ENCODE assay signal across 23 cellular contexts in genomic region chr16:50858877-50859627, GRCh38.
A peak's percentile ranks its signal among the peaks of the same experiment; 100 is the strongest.
DNase-seq lines count a peak whose midpoint lies in the region; ATAC-seq and TF ChIP-seq lines count a peak whose summit lies in the region.
"Had no signal": no experiment of that assay in that cellular context is flagged by ENCODE, and none has a peak within 500 bp of the region (broad histone marks: within the 10 kb centered on the region; RNA-seq: fewer than 3 reads in every experiment).

No MANE protein-coding gene starts in this region.

- peak; percentile 5 for DNase-seq in activated CD8-positive, alpha-beta T cell treated with anti-CD3 and anti-CD28 coated beads, Interleukin-2, amount 10 ng/mL, durations not matched to agents 7 days and 5 days
- DNase-seq in activated CD8-positive, alpha-beta T cell treated with anti-CD3 and anti-CD28 coated beads for 36 hours: no peak
- DNase-seq in Calu3 (no peak), ecto neural progenitor cell (ENCODE audit: low spot score) (peak; percentile 10), neuronal stem cell (ENCODE audit: low spot score) (no peak), Kasumi-1 (lab: John Stamatoyannopoulos, UW) (no peak), nucleus accumbens (lab: John Stamatoyannopoulos, UW) (no peak), NCI-H187 (lab: John Stamatoyannopoulos, UW) (no peak)
- DNase-seq: 8988T; ACHN; AML-193; BE2C; CD4-positive, alpha-beta T cell; CD8-positive, alpha-beta memory T cell; DMS53; DMS79 treated with DMSO at 0.1 percent for 48 hours; GF-D8; H9 had no signal

- H4K91ac ChIP-seq in neuronal stem cell (ENCODE audit: low read depth, low read length, poor library complexity): no peak overlapping the region

- no peak overlapping the region for H3K14ac ChIP-seq in neuronal stem cell (ENCODE audit: low read length)

- H2BK120ac ChIP-seq in neuronal stem cell (ENCODE audit: low read depth, low read length): no peak overlapping the region

- no peak overlapping the region for H3K18ac ChIP-seq in neuronal stem cell (ENCODE audit: low read length)

- no peak overlapping the region for H3K4ac ChIP-seq in neuronal stem cell (ENCODE audit: low read length)

- H2BK15ac ChIP-seq in neuronal stem cell (ENCODE audit: low read length): peak overlapping the region; percentile 1

- H4K8ac ChIP-seq in neuronal stem cell (ENCODE audit: low read depth, low read length): no peak overlapping the region

- H3K4me2 ChIP-seq in neuronal stem cell (ENCODE audit: insufficient read depth, low read length, poor library complexity, severe bottlenecking): no peak overlapping the region
- H3K4me2 ChIP-seq: A549; BLaER1 treated with 17β-estradiol and CSF1 and Interleukin-3, amounts not matched to agents 10 nM and 100 nM; GM23338 had no signal

- no peak for TF ChIP-seq CTCF in activated CD8-positive, alpha-beta T cell treated with anti-CD3 and anti-CD28 coated beads for 36 hours (IDR thresholded peaks at IDR 0.05)
- no peak for TF ChIP-seq CTCF in Calu3 (IDR thresholded peaks at IDR 0.05; ENCODE audit: unreplicated experiment)

- peaks cover 2% of the 10 kb centered on the region for H3K27me3 Mint-ChIP-seq in activated CD8-positive, alpha-beta T cell treated with anti-CD3 and anti-CD28 coated beads, Interleukin-2, amount 10 ng/mL, durations not matched to agents 7 days and 5 days (ENCODE audit: low read depth)
- H3K27me3 Mint-ChIP-seq in activated CD8-positive, alpha-beta T cell treated with anti-CD3 and anti-CD28 coated beads for 36 hours: peaks cover 8% of the 10 kb centered on the region
- no peaks in the 10 kb centered on the region for H3K27me3 Mint-ChIP-seq in Calu3 (ENCODE audit: unreplicated experiment)

- H3K9ac ChIP-seq in neuronal stem cell (ENCODE audit: low read depth, low read length, poor library complexity): no peak overlapping the region
- H3K9ac ChIP-seq: BLaER1 treated with 17β-estradiol and CSF1 and Interleukin-3, amounts not matched to agents 10 nM and 100 nM had no signal

- H3K36me3 Mint-ChIP-seq in activated CD8-positive, alpha-beta T cell treated with anti-CD3 and anti-CD28 coated beads, Interleukin-2, amount 10 ng/mL, durations not matched to agents 7 days and 5 days (ENCODE audit: low read depth): no peaks in the 10 kb centered on the region
- no peaks in the 10 kb centered on the region for H3K36me3 Mint-ChIP-seq in activated CD8-positive, alpha-beta T cell treated with anti-CD3 and anti-CD28 coated beads for 36 hours (ENCODE audit: low read depth)
- no peaks in the 10 kb centered on the region for H3K36me3 Mint-ChIP-seq in Calu3 (ENCODE audit: insufficient read depth, unreplicated experiment)
- H3K36me3 Mint-ChIP-seq: CD14-positive monocyte; CD8-positive, alpha-beta memory T cell had no signal

- POLR2A ChIA-PET in activated CD8-positive, alpha-beta T cell treated with anti-CD3 and anti-CD28 coated beads, Interleukin-2, amount 10 ng/mL, durations not matched to agents 7 days and 5 days (lab: Charles Lee): no interaction called here
- POLR2A ChIA-PET in activated CD8-positive, alpha-beta T cell treated with anti-CD3 and anti-CD28 coated beads for 36 hours (lab: Charles Lee): no interaction called here

- no CpG with 5 or more reads among the region's 10 CpGs for WGBS in neuronal stem cell (ENCODE audit: extremely low coverage in 2 of 2, insufficient read length in 2 of 2, insufficient replicate concordance in 1 of 2), 2 donors

- H2AFZ ChIP-seq in neuronal stem cell (ENCODE audit: low read length): no peak overlapping the region
- H2AFZ ChIP-seq: GM23338 had no signal

- no peaks in the 10 kb centered on the region for H3K36me3 ChIP-seq in neuronal stem cell (replicated peaks in 1 of 2; ENCODE audit: control insufficient read depth in 2 of 2, insufficient read depth in 2 of 2, low read length in 2 of 2)
- H3K36me3 ChIP-seq: BE2C; BLaER1 treated with 17β-estradiol and CSF1 and Interleukin-3, amounts not matched to agents 10 nM and 100 nM had no signal

- no peaks in the 10 kb centered on the region for H3K9me3 Mint-ChIP-seq in activated CD8-positive, alpha-beta T cell treated with anti-CD3 and anti-CD28 coated beads, Interleukin-2, amount 10 ng/mL, durations not matched to agents 7 days and 5 days (ENCODE audit: insufficient read depth)
- H3K9me3 Mint-ChIP-seq in activated CD8-positive, alpha-beta T cell treated with anti-CD3 and anti-CD28 coated beads for 36 hours: no peaks in the 10 kb centered on the region
- no peaks in the 10 kb centered on the region for H3K9me3 Mint-ChIP-seq in Calu3 (ENCODE audit: low read depth, unreplicated experiment)
- H3K9me3 Mint-ChIP-seq: CD4-positive, alpha-beta T cell had no signal

- no peak for ATAC-seq in activated CD8-positive, alpha-beta T cell treated with anti-CD3 and anti-CD28 coated beads, Interleukin-2, amount 10 ng/mL, durations not matched to agents 7 days and 5 days
- ATAC-seq in activated CD8-positive, alpha-beta T cell treated with anti-CD3 and anti-CD28 coated beads for 36 hours: no peak
- ATAC-seq: A549, GM23338, HCT116 had no signal

- BruUV-seq in Calu3 (replicated peaks; lab: Mats Ljungman, UMichigan): no TSS peak

- H2BK5ac ChIP-seq in neuronal stem cell (ENCODE audit: low read length): no peak overlapping the region

- CTCF ChIA-PET in activated CD8-positive, alpha-beta T cell treated with anti-CD3 and anti-CD28 coated beads, Interleukin-2, amount 10 ng/mL, durations not matched to agents 7 days and 5 days (lab: Charles Lee): no interaction called here
- CTCF ChIA-PET in activated CD8-positive, alpha-beta T cell treated with anti-CD3 and anti-CD28 coated beads for 36 hours (lab: Charles Lee): no interaction called here
- CTCF ChIA-PET in Calu3 (lab: Charles Lee): no interaction called here

- peaks cover 4 to 12% of the 10 kb centered on the region in 2 donors for H3K4me1 ChIP-seq in neuronal stem cell (ENCODE audit: control insufficient read depth in 2 of 2, insufficient read depth in 1 of 2, low read depth in 1 of 2, low read length in 2 of 2)
- H3K4me1 ChIP-seq: BE2C had no signal

- no peak overlapping the region for H3K23ac ChIP-seq in neuronal stem cell (ENCODE audit: low read depth, low read length, poor library complexity)

- H3K4me3 ChIP-seq in neuronal stem cell (ENCODE audit: low read length in 2 of 2): no peak overlapping the region
- H3K4me3 ChIP-seq: A549; BLaER1 treated with 17β-estradiol and CSF1 and Interleukin-3, amounts not matched to agents 10 nM and 100 nM; GM23338 had no signal

- no peak overlapping the region for H3K4me3 Mint-ChIP-seq in activated CD8-positive, alpha-beta T cell treated with anti-CD3 and anti-CD28 coated beads, Interleukin-2, amount 10 ng/mL, durations not matched to agents 7 days and 5 days
- no peak overlapping the region for H3K4me3 Mint-ChIP-seq in activated CD8-positive, alpha-beta T cell treated with anti-CD3 and anti-CD28 coated beads for 36 hours
- no peak overlapping the region for H3K4me3 Mint-ChIP-seq in Calu3 (ENCODE audit: low read depth, unreplicated experiment)
- H3K4me3 Mint-ChIP-seq: CD14-positive monocyte; CD4-positive, alpha-beta T cell; CD8-positive, alpha-beta memory T cell; GM23338; H9 had no signal

- H2BK12ac ChIP-seq in neuronal stem cell (ENCODE audit: low read length): no peak overlapping the region

- H3K4me1 Mint-ChIP-seq in activated CD8-positive, alpha-beta T cell treated with anti-CD3 and anti-CD28 coated beads, Interleukin-2, amount 10 ng/mL, durations not matched to agents 7 days and 5 days (ENCODE audit: low read depth): no peaks in the 10 kb centered on the region
- H3K4me1 Mint-ChIP-seq in activated CD8-positive, alpha-beta T cell treated with anti-CD3 and anti-CD28 coated beads for 36 hours (ENCODE audit: low read depth): no peaks in the 10 kb centered on the region
- peaks cover 48% of the 10 kb centered on the region for H3K4me1 Mint-ChIP-seq in Calu3 (ENCODE audit: low read depth, unreplicated experiment)
- H3K4me1 Mint-ChIP-seq: CD8-positive, alpha-beta memory T cell had no signal

- H3K27ac Mint-ChIP-seq in activated CD8-positive, alpha-beta T cell treated with anti-CD3 and anti-CD28 coated beads, Interleukin-2, amount 10 ng/mL, durations not matched to agents 7 days and 5 days: no peak overlapping the region
- H3K27ac Mint-ChIP-seq in activated CD8-positive, alpha-beta T cell treated with anti-CD3 and anti-CD28 coated beads for 36 hours: no peak overlapping the region
- H3K27ac Mint-ChIP-seq in Calu3 (ENCODE audit: unreplicated experiment): peak overlapping the region; percentile 55
- H3K27ac Mint-ChIP-seq: CD4-positive, alpha-beta T cell; GM23338 had no signal

- no peak overlapping the region for H3K27ac ChIP-seq in neuronal stem cell (replicated peaks; ENCODE audit: low read length)
- H3K27ac ChIP-seq: A549; BLaER1 treated with 17β-estradiol and CSF1 and Interleukin-3, amounts not matched to agents 10 nM and 100 nM had no signal

- no peak overlapping the region for H2AK5ac ChIP-seq in neuronal stem cell (ENCODE audit: low read depth, low read length)

- no peaks in the 10 kb centered on the region for H3K79me1 ChIP-seq in neuronal stem cell (ENCODE audit: low read depth, low read length)

- intact Hi-C loops in activated CD8-positive, alpha-beta T cell treated with anti-CD3 and anti-CD28 coated beads for 36 hours (cut with micrococcal nuclease): no loop called here
- intact Hi-C loops in Calu3 (cut with micrococcal nuclease; ENCODE audit: unreplicated experiment): no loop called here

- peaks cover 0 to 2% of the 10 kb centered on the region in 2 donors for H3K9me3 ChIP-seq in neuronal stem cell (replicated peaks in 1 of 2; ENCODE audit: control insufficient read depth in 2 of 2, insufficient read depth in 1 of 2, low read depth in 1 of 2, low read length in 2 of 2)
- H3K9me3 ChIP-seq: A549, BE2C had no signal

- peaks cover 0 to 6% (median 0%) of the 10 kb centered on the region in 3 experiments for H3K27me3 ChIP-seq in neuronal stem cell (ENCODE audit: control insufficient read depth in 3 of 3, insufficient read depth in 3 of 3, low read depth in 1 of 3, low read length in 3 of 3)
- H3K27me3 ChIP-seq: BE2C; BLaER1 treated with 17β-estradiol and CSF1 and Interleukin-3, amounts not matched to agents 10 nM and 100 nM had no signal

Comparison
In these comparisons a context has a peak if more than half of its experiments do, and no peak if none do; other contexts are left out.
1. DNase-seq: peak in activated CD8-positive, alpha-beta T cell treated with anti-CD3 and anti-CD28 coated beads, Interleukin-2, amount 10 ng/mL, durations not matched to agents 7 days and 5 days (single experiment) and ecto neural progenitor cell (single experiment); none in activated CD8-positive, alpha-beta T cell treated with anti-CD3 and anti-CD28 coated beads for 36 hours (single experiment), Calu3 (single experiment), neuronal stem cell (single experiment), Kasumi-1 (0 of 2), nucleus accumbens (0 of 56) and NCI-H187 (0 of 2).